8 cellular contexts compared by ENCODE assay signal in genomic region chr18:3998698-3999333, GRCh38.
DNase-seq lines count a peak whose midpoint lies in the region; ATAC-seq and TF ChIP-seq lines count a peak whose summit lies in the region.

No MANE protein-coding gene starts in this region.

- no peaks in the 10 kb centered on the region for H3K36me3 Mint-ChIP-seq in activated CD8-positive, alpha-beta memory T cell treated with anti-CD3 and anti-CD28 coated beads, Interleukin-2, amount 10 ng/mL, durations not matched to agents 7 days and 5 days

- H3K18ac ChIP-seq in mesenchymal stem cell (ENCODE audit: low read depth in 1 of 2, low read length in 2 of 2) = no peak overlapping the region

- no peaks in the 10 kb centered on the region for H3K9me3 ChIP-seq in mesenchymal stem cell (ENCODE audit: control insufficient read depth, low read length)

- H3K9ac ChIP-seq in mesenchymal stem cell (ENCODE audit: low read length) = peak overlapping the region; percentile 31

- peak; percentile 76 for TF ChIP-seq CTCF in cardiac fibroblast (IDR thresholded peaks at IDR 0.05; ENCODE audit: low read depth, low read length)

- H2AFZ ChIP-seq in mesenchymal stem cell (ENCODE audit: low read depth, low read length) = no peak overlapping the region

- no peak for ATAC-seq in activated CD8-positive, alpha-beta memory T cell treated with anti-CD3 and anti-CD28 coated beads, Interleukin-2, amount 10 ng/mL, durations not matched to agents 7 days and 5 days
- no peak for ATAC-seq in HG02571 (IDR thresholded peaks at IDR 0.05; ENCODE audit: unreplicated experiment)

- H3K14ac ChIP-seq in mesenchymal stem cell (ENCODE audit: low read length in 2 of 2) = no peak overlapping the region

- no peaks in the 10 kb centered on the region for H3K79me1 ChIP-seq in mesenchymal stem cell (replicated peaks; ENCODE audit: low read length, poor library complexity, severe bottlenecking)

- no peak overlapping the region for H4K91ac ChIP-seq in mesenchymal stem cell (ENCODE audit: low read length)

- H2BK12ac ChIP-seq in mesenchymal stem cell (ENCODE audit: low read length in 2 of 2) = no peak overlapping the region

- DNase-seq in A172 (ENCODE audit: low spot score) (peak; percentile 49), ELR (ENCODE audit: low read depth) (peak; percentile 70), NCI-H2196 (lab: John Stamatoyannopoulos, UW; ENCODE audit: unreplicated experiment) (peak; percentile 32), cardiac fibroblast (ENCODE audit: low read depth in 2 of 2) (peak; percentile 70 to 83), mesenchymal stem cell (peak; percentile 58), activated gamma-delta T cell (lab: John Stamatoyannopoulos, UW) (no peak)
- DNase-seq in activated CD8-positive, alpha-beta memory T cell treated with anti-CD3 and anti-CD28 coated beads, Interleukin-2, amount 10 ng/mL, durations not matched to agents 7 days and 5 days = no peak

- H3K4me3 ChIP-seq in cardiac fibroblast (replicated peaks in 1 of 2; ENCODE audit: low read depth in 2 of 2, low read length in 2 of 2) (no peak overlapping the region), mesenchymal stem cell (ENCODE audit: insufficient read depth in 1 of 2, low read depth in 1 of 2, low read length in 2 of 2) (no peak overlapping the region)

- H3K27me3 ChIP-seq in mesenchymal stem cell (ENCODE audit: control insufficient read depth in 1 of 2, insufficient read depth in 1 of 2, low read length in 2 of 2) = no peaks in the 10 kb centered on the region

- no peak overlapping the region for H3K4ac ChIP-seq in mesenchymal stem cell (ENCODE audit: low read depth in 1 of 2, low read length in 2 of 2)

- H3K4me3 Mint-ChIP-seq in activated CD8-positive, alpha-beta memory T cell treated with anti-CD3 and anti-CD28 coated beads, Interleukin-2, amount 10 ng/mL, durations not matched to agents 7 days and 5 days = no peak overlapping the region

- no peak overlapping the region for H3K23ac ChIP-seq in mesenchymal stem cell (ENCODE audit: low read length in 2 of 2)

- no peak overlapping the region for H3K27ac ChIP-seq in mesenchymal stem cell (ENCODE audit: low read length, poor library complexity, severe bottlenecking)

- peaks cover 26% of the 10 kb centered on the region for H3K27me3 Mint-ChIP-seq in activated CD8-positive, alpha-beta memory T cell treated with anti-CD3 and anti-CD28 coated beads, Interleukin-2, amount 10 ng/mL, durations not matched to agents 7 days and 5 days

- no peak overlapping the region for H2BK5ac ChIP-seq in mesenchymal stem cell (ENCODE audit: low read depth, low read length, poor library complexity, severe bottlenecking)

- no peak overlapping the region for H2BK120ac ChIP-seq in mesenchymal stem cell (ENCODE audit: low read depth, low read length)

- peaks cover 2% of the 10 kb centered on the region for H3K4me1 Mint-ChIP-seq in activated CD8-positive, alpha-beta memory T cell treated with anti-CD3 and anti-CD28 coated beads, Interleukin-2, amount 10 ng/mL, durations not matched to agents 7 days and 5 days

- H4K8ac ChIP-seq in mesenchymal stem cell (ENCODE audit: low read length) = no peak overlapping the region

- peaks cover 3% of the 10 kb centered on the region for H3K4me1 ChIP-seq in mesenchymal stem cell (ENCODE audit: control insufficient read depth, insufficient read depth, low read depth, low read length)

- H2AK5ac ChIP-seq in mesenchymal stem cell (ENCODE audit: low read length, severe bottlenecking) = no peak overlapping the region

- WGBS in mesenchymal stem cell = no CpG with 5 or more reads among the region's 4 CpGs

- H3K4me2 ChIP-seq in mesenchymal stem cell (ENCODE audit: low read length, poor library complexity, severe bottlenecking) = no peak overlapping the region

- CTCF ChIA-PET in activated CD8-positive, alpha-beta memory T cell treated with anti-CD3 and anti-CD28 coated beads, Interleukin-2, amount 10 ng/mL, durations not matched to agents 7 days and 5 days (lab: Charles Lee) = interaction anchor here (1.3 kb wide), 1 partner anchor 228 kb away, joined by 11 read pairs; no protein-coding TSS in a partner anchor

- no peak overlapping the region for H3K27ac Mint-ChIP-seq in activated CD8-positive, alpha-beta memory T cell treated with anti-CD3 and anti-CD28 coated beads, Interleukin-2, amount 10 ng/mL, durations not matched to agents 7 days and 5 days

- no peaks in the 10 kb centered on the region for H3K36me3 ChIP-seq in mesenchymal stem cell (ENCODE audit: control insufficient read depth in 1 of 2, insufficient read depth in 2 of 2, low read depth in 1 of 2, low read length in 2 of 2)

- H3K9me3 Mint-ChIP-seq in activated CD8-positive, alpha-beta memory T cell treated with anti-CD3 and anti-CD28 coated beads, Interleukin-2, amount 10 ng/mL, durations not matched to agents 7 days and 5 days (ENCODE audit: low read depth) = no peaks in the 10 kb centered on the region

- H2BK15ac ChIP-seq in mesenchymal stem cell (ENCODE audit: low read depth, poor library complexity, severe bottlenecking) = no peak overlapping the region

Comparison
In these comparisons a context has a peak if more than half of its experiments do, and no peak if none do; other contexts are left out.
1. DNase-seq: peak in A172 (single experiment), ELR (single experiment), NCI-H2196 (single experiment), cardiac fibroblast (2 of 2) and mesenchymal stem cell (single experiment); none in activated CD8-positive, alpha-beta memory T cell treated with anti-CD3 and anti-CD28 coated beads, Interleukin-2, amount 10 ng/mL, durations not matched to agents 7 days and 5 days (single experiment) and activated gamma-delta T cell (single experiment).